Comparison of ENCODE assay signal across 10 cellular contexts in genomic region chr1:14602131-14602530, GRCh38. TPM values are rescaled to one million over a fixed set of nuclear protein-coding genes. Genes with fewer than 3 reads are reported as not detected.
DNase-seq lines count a peak whose midpoint lies in the region; ATAC-seq, FAIRE-seq and TF ChIP-seq lines count a peak whose summit lies in the region.
"Had no signal": no experiment of that assay in that cellular context is flagged by ENCODE, and none has a peak within 500 bp of the region (broad histone marks: within the 10 kb centered on the region; RNA-seq: fewer than 3 reads in every experiment).

No MANE protein-coding gene starts in this region.

- no peak for TF ChIP-seq CTCF in gastroesophageal sphincter (IDR thresholded peaks at IDR 0.05)
- TF ChIP-seq CTCF in brain microvascular endothelial cell (IDR thresholded peaks at IDR 0.05; ENCODE audit: low read depth, low read length, missing control alignments): no peak

- 17% methylated on average over 9 of the region's 9 CpGs for WGBS in gastroesophageal sphincter (ENCODE audit: low coverage in 1 of 2), 2 donors

- no peak for TF ChIP-seq EP300 in gastroesophageal sphincter (IDR thresholded peaks at IDR 0.05)

- H3K27me3 ChIP-seq in gastroesophageal sphincter (peaks cover 84% of the 10 kb centered on the region), neuron (ENCODE audit: insufficient read depth, low read length) (no peaks in the 10 kb centered on the region), brain microvascular endothelial cell (replicated peaks) (peaks cover 30% of the 10 kb centered on the region)

- FAIRE-seq in RCC 7860 (lab: Jason Lieb, UNC): peak; percentile 79

- no peak overlapping the region for H2AFZ ChIP-seq in neuron (ENCODE audit: low read depth, low read length)

- no peaks in the 10 kb centered on the region for H3K36me3 ChIP-seq in gastroesophageal sphincter
- peaks cover 21% of the 10 kb centered on the region for H3K36me3 ChIP-seq in neuron (ENCODE audit: insufficient read depth, low read length)
- H3K36me3 ChIP-seq in brain microvascular endothelial cell (replicated peaks): no peaks in the 10 kb centered on the region

- ATAC-seq in gastroesophageal sphincter: peak; percentile 54
- ATAC-seq in GM18909 (IDR thresholded peaks at IDR 0.05; ENCODE audit: poor library complexity, unreplicated experiment): no peak

- no peak for TF ChIP-seq POLR2A in gastroesophageal sphincter (IDR thresholded peaks at IDR 0.05)

- peak overlapping the region in 1 of 4 donors; percentile 12 for H3K27ac ChIP-seq in gastroesophageal sphincter
- H3K27ac ChIP-seq in brain microvascular endothelial cell: no peak overlapping the region
- H3K27ac ChIP-seq: C4-2B had no signal

- H3K4me1 ChIP-seq in gastroesophageal sphincter (peaks cover 0 to 36% (median 11%) of the 10 kb centered on the region in 3 donors), neuron (ENCODE audit: insufficient read depth, low read length) (peaks cover 61% of the 10 kb centered on the region)

- in situ Hi-C loops in brain microvascular endothelial cell (cut with HindIII; ENCODE audit: low pct_ligation_motif_present, low sequenced_read_pairs): no loop called here

- DNase-seq in AG20443 (ENCODE audit: low spot score): peak; percentile 58
- peak; percentile 58 for DNase-seq in RCC 7860 (ENCODE audit: low spot score)
- DNase-seq in activated CD8-positive, alpha-beta memory T cell treated with anti-CD3 and anti-CD28 coated beads for 24 hours: no peak
- no peak for DNase-seq in activated CD4-positive, alpha-beta T cell treated with anti-CD3 and anti-CD28 coated beads for 48 hours
- DNase-seq in brain microvascular endothelial cell: no peak
- DNase-seq: T-helper 9 cell had no signal

- peak overlapping the region in 1 of 2 donors; percentile 1 for H3K4me3 ChIP-seq in gastroesophageal sphincter
- H3K4me3 ChIP-seq in neuron (ENCODE audit: low read length): peak overlapping the region; percentile 89
- H3K4me3 ChIP-seq in brain microvascular endothelial cell (ENCODE audit: low read depth, low read length): no peak overlapping the region

- H3K9me3 ChIP-seq in gastroesophageal sphincter (no peaks in the 10 kb centered on the region), neuron (ENCODE audit: low read length) (no peaks in the 10 kb centered on the region)

RNA-seq across cellular contexts. Expression of gene KAZN, which starts 3.6 kb away (rescaled TPM):
- total RNA-seq in gastroesophageal sphincter: 10 to 100 TPM in 3 of 4 donors, 1 to 10 TPM in 1; 6.5 to 16.6 (median 11.5) TPM

Comparison
In these comparisons a context has a peak if more than half of its experiments do, and no peak if none do; other contexts are left out.
1. DNase-seq: peak in AG20443 (single experiment) and RCC 7860 (single experiment); none in activated CD8-positive, alpha-beta memory T cell treated with anti-CD3 and anti-CD28 coated beads for 24 hours (single experiment), activated CD4-positive, alpha-beta T cell treated with anti-CD3 and anti-CD28 coated beads for 48 hours (single experiment) and brain microvascular endothelial cell (single experiment).